8 cellular contexts compared by ENCODE assay signal in genomic region chr12:118135788-118136558, GRCh38. TPM values are rescaled to one million over a fixed set of nuclear protein-coding genes. Genes with fewer than 3 reads are reported as not detected.
A peak's percentile ranks its signal among the peaks of the same experiment; 100 is the strongest.
DNase-seq lines count a peak whose midpoint lies in the region; ATAC-seq and TF ChIP-seq lines count a peak whose summit lies in the region.

Gene PEBP1 (plus strand): TSS chr12:118136124. CDS start chr12:118136210, 86 bp downstream.

- H3K4me3 ChIP-seq in HUES64 (ENCODE audit: low read length), result peak within 1 kb of the TSS; percentile 89
- peak within 1 kb of the TSS; percentile 87 for H3K4me3 ChIP-seq in epithelial cell of esophagus (ENCODE audit: low read length)
- peak within 1 kb of the TSS; percentile 67 for H3K4me3 ChIP-seq in mucosa of descending colon

- ATAC-seq in GM21447 (IDR thresholded peaks at IDR 0.05; ENCODE audit: unreplicated experiment), result peak; percentile 97
- ATAC-seq in mucosa of descending colon, result peak; percentile 99

- H3K9me3 ChIP-seq in HUES64 (ENCODE audit: insufficient read depth, low read depth, low read length) (no peaks in the 10 kb centered on the region), mucosa of descending colon (no peaks in the 10 kb centered on the region)

- TF ChIP-seq CTCF in epithelial cell of esophagus (IDR thresholded peaks at IDR 0.05; ENCODE audit: insufficient read depth, low read depth, low read length, missing control alignments) (no peak), mucosa of descending colon (IDR thresholded peaks at IDR 0.05) (no peak)

- peak within 1 kb of the TSS; percentile 98 for H3K9ac ChIP-seq in HUES64 (ENCODE audit: low read depth, low read length)

- intact Hi-C loops in mucosa of descending colon (cut with DNase I, micrococcal nuclease), result no loop called here

- H3K27ac ChIP-seq in HUES64 (ENCODE audit: low read depth, low read length), result peak within 1 kb of the TSS; percentile 63

- H3K4me1 ChIP-seq in HUES64 (ENCODE audit: insufficient read depth, low read length), result no peaks in the 10 kb centered on the region
- peaks cover 14% of the 10 kb centered on the region for H3K4me1 ChIP-seq in mucosa of descending colon (ENCODE audit: low read depth)

- H3K36me3 ChIP-seq in HUES64 (ENCODE audit: insufficient read depth, low read length) (peaks cover 33% of the 10 kb centered on the region), mucosa of descending colon (ENCODE audit: low read depth) (peaks cover 2% of the 10 kb centered on the region)

- DNase-seq in DMS 273 (lab: John Stamatoyannopoulos, UW; ENCODE audit: unreplicated experiment), result peak; percentile 93
- DNase-seq in OCI-M1 (lab: John Stamatoyannopoulos, UW), result peak; percentile 93
- DNase-seq in activated T-cell treated with anti-CD3 and anti-CD28 coated beads for 4 hours, result peak; percentile 92
- DNase-seq in epithelial cell of esophagus (ENCODE audit: low read depth), result peak; percentile 95
- DNase-seq in mucosa of descending colon, result peak; percentile 96 to 98 (median 97)
- peak; percentile 82 to 86 for DNase-seq in stimulated activated CD8-positive, alpha-beta memory T cell treated with anti-CD3 and anti-CD28 coated beads, Interleukin-4, amount 100 ng/mL, for 1 hour (ENCODE audit: low read depth in 2 of 2, low spot score in 1 of 2)

- H3K27me3 ChIP-seq in HUES64 (ENCODE audit: insufficient read depth, low read length), result no peaks in the 10 kb centered on the region

- 2% methylated on average over 70 of the region's 70 CpGs for WGBS in HUES64

RNA-seq across cellular contexts. Expression of gene PEBP1, which starts in this region (rescaled TPM):
- 271 TPM for polyA plus RNA-seq in HUES64 (2013, experiment 1 of 2)
- polyA plus RNA-seq in HUES64 (2013, experiment 2 of 2), result 266 TPM
- total RNA-seq in mucosa of descending colon, result 100 to 1,000 TPM; 122 to 212 (median 189) TPM

Comparison
In these comparisons a context has a peak if more than half of its experiments do, and no peak if none do; other contexts are left out.
1. Peak in every context shown above with its lines: DNase-seq, ATAC-seq, H3K4me3 ChIP-seq and H3K27ac ChIP-seq.